Comparison of ENCODE assay signal across 1 cellular context in the genomic region with DNA sequence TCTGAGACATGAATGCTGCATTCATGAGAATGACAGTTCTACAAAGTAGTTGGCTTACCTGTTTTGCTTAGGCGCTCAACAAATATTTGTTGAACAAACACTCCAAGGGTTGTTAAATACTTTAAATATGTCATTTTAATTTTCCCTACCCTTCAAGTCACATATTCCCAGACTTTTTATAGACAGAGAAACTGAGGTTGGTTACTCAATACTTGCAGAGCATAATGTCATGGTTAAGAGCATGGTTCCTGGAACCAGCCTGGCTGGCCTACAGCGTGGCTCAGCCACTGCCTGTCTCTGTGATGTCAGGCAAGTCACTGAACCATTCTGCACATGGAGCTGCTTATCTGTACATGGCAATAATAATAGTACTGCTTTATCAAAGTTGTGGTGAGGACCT.
TF ChIP-seq lines count a peak whose summit lies in the region.

No MANE protein-coding gene starts in this region.

TF ChIP-seq in HCT116, 20 proteins besides CTCF, POLR2A, EP300 and RAD21 (continued from another document):
- TF ChIP-seq TCF7L2 (IDR thresholded peaks at IDR 0.05; ENCODE audit: borderline replicate concordance, extremely low read depth, insufficient read depth, insufficient read length) (no peak), JUND (IDR thresholded peaks at IDR 0.05) (no peak), POLR2AphosphoS5 (IDR thresholded peaks at IDR 0.05; ENCODE audit: low read depth, low read length) (no peak)
